Comparison of ENCODE assay signal across 1 cellular context in the genomic region with DNA sequence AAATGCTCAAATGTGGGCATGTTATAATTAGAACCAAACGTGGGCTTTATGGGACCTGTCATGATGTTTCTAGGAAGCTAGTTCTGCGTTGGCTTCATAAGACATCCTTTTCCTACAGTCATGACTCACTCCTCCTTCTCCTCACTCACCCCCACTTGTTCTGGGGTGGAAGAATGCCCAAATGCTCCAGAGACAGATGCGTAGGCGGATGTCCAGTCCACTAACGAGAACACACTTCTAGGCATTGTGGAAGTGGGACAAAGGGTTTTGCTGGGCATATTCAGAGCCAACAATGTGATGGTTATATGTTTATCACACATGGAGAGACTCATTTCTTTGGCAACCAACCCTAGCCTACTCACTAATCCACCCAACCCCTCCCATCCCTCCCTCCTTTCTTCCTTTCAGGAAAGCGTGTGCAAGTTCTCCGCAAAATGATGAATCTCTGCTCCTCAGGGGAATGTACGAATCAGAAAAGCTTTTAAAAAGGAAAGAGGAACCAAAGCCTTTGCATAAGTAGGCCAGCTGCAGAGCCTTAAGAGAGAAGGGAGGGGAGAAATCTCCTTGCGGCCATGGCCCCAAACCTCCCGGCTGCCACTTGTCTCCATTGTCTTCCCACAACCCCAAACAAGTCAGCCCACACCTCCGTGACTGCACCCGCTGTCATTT.
TF ChIP-seq lines count a peak whose summit lies in the region.

No MANE protein-coding gene starts in this region.

TF ChIP-seq in SK-N-SH, 30 proteins besides CTCF, POLR2A, EP300 and RAD21:
- TF ChIP-seq TAF1 (IDR thresholded peaks at IDR 0.05; ENCODE audit: borderline replicate concordance, low read depth, low read length), result no peak
- no peak for TF ChIP-seq MXI1 (IDR thresholded peaks at IDR 0.05; ENCODE audit: low read depth, low read length)
- TF ChIP-seq CHD2 (IDR thresholded peaks at IDR 0.05; ENCODE audit: low read length, partially characterized antibody), result no peak
- TF ChIP-seq ELF1 (IDR thresholded peaks at IDR 0.05), result peak; percentile 50; the same call in 1 of the 2 replicates
- peak; percentile 51; the same call in 1 of the 2 replicates for TF ChIP-seq POLR2AphosphoS5 (IDR thresholded peaks at IDR 0.05; ENCODE audit: low read depth, low read length)
- TF ChIP-seq JUND (IDR thresholded peaks at IDR 0.05), result peak; percentile 85
- no peak for TF ChIP-seq EZH2phosphoT487 (IDR thresholded peaks at IDR 0.05; ENCODE audit: borderline replicate concordance, low read depth)
- peak; percentile 93 for TF ChIP-seq TCF12 (IDR thresholded peaks at IDR 0.05)
- peak; percentile 78; the same call in 1 of the 2 replicates for TF ChIP-seq SIN3A (IDR thresholded peaks at IDR 0.05; ENCODE audit: borderline replicate concordance, low read depth, low read length)
- TF ChIP-seq FOXM1 (IDR thresholded peaks at IDR 0.05; ENCODE audit: low read depth), result no peak
- peak; percentile 56; the same call in 1 of the 2 replicates for TF ChIP-seq RXRA (IDR thresholded peaks at IDR 0.05; ENCODE audit: borderline replicate concordance, low read depth)
- peak; percentile 82 for TF ChIP-seq NFIC (IDR thresholded peaks at IDR 0.05; ENCODE audit: borderline replicate concordance)
- peak; percentile 89 for TF ChIP-seq FOSL2 (IDR thresholded peaks at IDR 0.05; ENCODE audit: borderline replicate concordance, low read depth)
- no peak for TF ChIP-seq RCOR1 (IDR thresholded peaks at IDR 0.05; ENCODE audit: low read length)
- TF ChIP-seq, protein P1, sequence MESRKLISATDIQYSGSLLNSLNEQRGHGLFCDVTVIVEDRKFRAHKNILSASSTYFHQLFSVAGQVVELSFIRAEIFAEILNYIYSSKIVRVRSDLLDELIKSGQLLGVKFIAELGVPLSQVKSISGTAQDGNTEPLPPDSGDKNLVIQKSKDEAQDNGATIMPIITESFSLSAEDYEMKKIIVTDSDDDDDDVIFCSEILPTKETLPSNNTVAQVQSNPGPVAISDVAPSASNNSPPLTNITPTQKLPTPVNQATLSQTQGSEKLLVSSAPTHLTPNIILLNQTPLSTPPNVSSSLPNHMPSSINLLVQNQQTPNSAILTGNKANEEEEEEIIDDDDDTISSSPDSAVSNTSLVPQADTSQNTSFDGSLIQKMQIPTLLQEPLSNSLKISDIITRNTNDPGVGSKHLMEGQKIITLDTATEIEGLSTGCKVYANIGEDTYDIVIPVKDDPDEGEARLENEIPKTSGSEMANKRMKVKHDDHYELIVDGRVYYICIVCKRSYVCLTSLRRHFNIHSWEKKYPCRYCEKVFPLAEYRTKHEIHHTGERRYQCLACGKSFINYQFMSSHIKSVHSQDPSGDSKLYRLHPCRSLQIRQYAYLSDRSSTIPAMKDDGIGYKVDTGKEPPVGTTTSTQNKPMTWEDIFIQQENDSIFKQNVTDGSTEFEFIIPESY (IDR thresholded peaks at IDR 0.05; ENCODE audit: borderline replicate concordance, low read depth), result 0 out of 2 replicates have a peak, but pooled peaks have one; percentile 74
- peak; percentile 77 for TF ChIP-seq TEAD4 (IDR thresholded peaks at IDR 0.05; ENCODE audit: borderline replicate concordance, insufficient read depth)
- TF ChIP-seq, protein P2, sequence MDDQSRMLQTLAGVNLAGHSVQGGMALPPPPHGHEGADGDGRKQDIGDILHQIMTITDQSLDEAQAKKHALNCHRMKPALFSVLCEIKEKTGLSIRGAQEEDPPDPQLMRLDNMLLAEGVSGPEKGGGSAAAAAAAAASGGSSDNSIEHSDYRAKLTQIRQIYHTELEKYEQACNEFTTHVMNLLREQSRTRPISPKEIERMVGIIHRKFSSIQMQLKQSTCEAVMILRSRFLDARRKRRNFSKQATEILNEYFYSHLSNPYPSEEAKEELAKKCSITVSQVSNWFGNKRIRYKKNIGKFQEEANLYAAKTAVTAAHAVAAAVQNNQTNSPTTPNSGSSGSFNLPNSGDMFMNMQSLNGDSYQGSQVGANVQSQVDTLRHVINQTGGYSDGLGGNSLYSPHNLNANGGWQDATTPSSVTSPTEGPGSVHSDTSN (IDR thresholded peaks at IDR 0.05), result peak; percentile 77
- TF ChIP-seq, protein P3, sequence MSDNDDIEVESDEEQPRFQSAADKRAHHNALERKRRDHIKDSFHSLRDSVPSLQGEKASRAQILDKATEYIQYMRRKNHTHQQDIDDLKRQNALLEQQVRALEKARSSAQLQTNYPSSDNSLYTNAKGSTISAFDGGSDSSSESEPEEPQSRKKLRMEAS (IDR thresholded peaks at IDR 0.05; ENCODE audit: low read depth), result peak; percentile 70
- TF ChIP-seq, protein P4, sequence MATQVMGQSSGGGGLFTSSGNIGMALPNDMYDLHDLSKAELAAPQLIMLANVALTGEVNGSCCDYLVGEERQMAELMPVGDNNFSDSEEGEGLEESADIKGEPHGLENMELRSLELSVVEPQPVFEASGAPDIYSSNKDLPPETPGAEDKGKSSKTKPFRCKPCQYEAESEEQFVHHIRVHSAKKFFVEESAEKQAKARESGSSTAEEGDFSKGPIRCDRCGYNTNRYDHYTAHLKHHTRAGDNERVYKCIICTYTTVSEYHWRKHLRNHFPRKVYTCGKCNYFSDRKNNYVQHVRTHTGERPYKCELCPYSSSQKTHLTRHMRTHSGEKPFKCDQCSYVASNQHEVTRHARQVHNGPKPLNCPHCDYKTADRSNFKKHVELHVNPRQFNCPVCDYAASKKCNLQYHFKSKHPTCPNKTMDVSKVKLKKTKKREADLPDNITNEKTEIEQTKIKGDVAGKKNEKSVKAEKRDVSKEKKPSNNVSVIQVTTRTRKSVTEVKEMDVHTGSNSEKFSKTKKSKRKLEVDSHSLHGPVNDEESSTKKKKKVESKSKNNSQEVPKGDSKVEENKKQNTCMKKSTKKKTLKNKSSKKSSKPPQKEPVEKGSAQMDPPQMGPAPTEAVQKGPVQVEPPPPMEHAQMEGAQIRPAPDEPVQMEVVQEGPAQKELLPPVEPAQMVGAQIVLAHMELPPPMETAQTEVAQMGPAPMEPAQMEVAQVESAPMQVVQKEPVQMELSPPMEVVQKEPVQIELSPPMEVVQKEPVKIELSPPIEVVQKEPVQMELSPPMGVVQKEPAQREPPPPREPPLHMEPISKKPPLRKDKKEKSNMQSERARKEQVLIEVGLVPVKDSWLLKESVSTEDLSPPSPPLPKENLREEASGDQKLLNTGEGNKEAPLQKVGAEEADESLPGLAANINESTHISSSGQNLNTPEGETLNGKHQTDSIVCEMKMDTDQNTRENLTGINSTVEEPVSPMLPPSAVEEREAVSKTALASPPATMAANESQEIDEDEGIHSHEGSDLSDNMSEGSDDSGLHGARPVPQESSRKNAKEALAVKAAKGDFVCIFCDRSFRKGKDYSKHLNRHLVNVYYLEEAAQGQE (IDR thresholded peaks at IDR 0.05; ENCODE audit: low read depth, low read length), result 0 out of 2 replicates have a peak, but pooled peaks have one; percentile 34
